ENCODE assay signal across 37 cellular contexts in the genomic region with DNA sequence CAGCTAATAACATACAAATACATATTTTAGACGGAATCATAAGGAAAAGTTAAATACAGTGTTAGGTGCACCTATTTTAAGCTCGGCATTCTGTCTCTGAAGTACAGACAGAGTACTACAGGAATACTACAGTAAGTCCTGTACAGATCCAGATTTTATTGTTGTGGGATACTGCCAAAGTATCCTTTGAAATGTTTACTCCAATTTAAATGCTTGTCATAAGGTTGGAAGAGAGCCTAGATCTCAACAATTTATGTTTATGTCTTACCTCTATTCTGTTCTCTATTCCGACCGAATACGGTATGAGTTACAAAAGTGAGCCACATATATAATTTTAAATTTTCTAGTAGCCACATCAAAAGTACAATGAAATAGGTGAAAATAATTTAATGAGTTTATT. TPM values are rescaled to one million over a fixed set of nuclear protein-coding genes. Genes with fewer than 3 reads are reported as not detected.
"Had no signal": no experiment of that assay in that cellular context is flagged by ENCODE, and none has a peak within 500 bp of the region (broad histone marks: within the 10 kb centered on the region; RNA-seq: fewer than 3 reads in every experiment).

No MANE protein-coding gene starts in this region.

- ATAC-seq: activated CD4-positive, alpha-beta T cell treated with anti-CD3 and anti-CD28 coated beads for 36 hours; activated CD8-positive, alpha-beta memory T cell treated with anti-CD3 and anti-CD28 coated beads, Interleukin-2, amount 10 ng/mL, durations not matched to agents 7 days and 5 days; activated CD8-positive, alpha-beta T cell treated with anti-CD3 and anti-CD28 coated beads, Interleukin-2, amount 10 ng/mL, durations not matched to agents 7 days and 5 days; activated T-cell treated with anti-CD3 and anti-CD28 coated beads, Interleukin-2, amount 50 U/mL, for 72 hours; effector memory CD8-positive, alpha-beta T cell; heart left ventricle; left lung; lower lobe of right lung; right lobe of liver; stimulated activated naive CD8-positive, alpha-beta T cell treated with anti-CD3 and anti-CD28 coated beads, Interleukin-15, Interleukin-2, amounts not matched to agents 100 U/mL and 50 U/mL, for 24 hours had no signal

- DNase-seq: activated CD4-positive, alpha-beta T cell treated with anti-CD3 and anti-CD28 coated beads for 36 hours; activated CD4-positive, CD25-positive, alpha-beta regulatory T cell; activated CD8-positive, alpha-beta memory T cell treated with anti-CD3 and anti-CD28 coated beads, Interleukin-2, amount 10 ng/mL, durations not matched to agents 7 days and 5 days; activated CD8-positive, alpha-beta T cell treated with anti-CD3 and anti-CD28 coated beads, Interleukin-2, amount 10 ng/mL, durations not matched to agents 7 days and 5 days; activated naive CD4-positive, alpha-beta T cell treated with Interleukin-2 at 50 U/mL for 16 hours; activated naive CD8-positive, alpha-beta T cell treated with anti-CD3 and anti-CD28 coated beads for 36 hours; activated T-cell treated with anti-CD3 and anti-CD28 coated beads, Interleukin-2, amount 50 U/mL, for 72 hours; adrenal gland; cerebellar nuclear complex; colonic mucosa; effector memory CD8-positive, alpha-beta T cell; erythroblast; foreskin fibroblast; heart left ventricle; kidney glomerular epithelial cell; left lung; lower lobe of right lung; mesenchymal stem cell; nephron progenitor cell; ovary; right lobe of liver; stimulated activated CD4-positive, alpha-beta T cell treated with anti-CD3 and anti-CD28 coated beads, Interleukin-2, amount 100 ng/mL, for 48 hours; stimulated activated naive CD8-positive, alpha-beta T cell treated with anti-CD3 and anti-CD28 coated beads, Interleukin-15, Interleukin-2, amounts not matched to agents 100 U/mL and 50 U/mL, for 24 hours; SW 1271; T-helper 2 cell; uterus had no signal

- H3K36me3 Mint-ChIP-seq: activated CD8-positive, alpha-beta memory T cell treated with anti-CD3 and anti-CD28 coated beads, Interleukin-2, amount 10 ng/mL, durations not matched to agents 7 days and 5 days; activated naive CD8-positive, alpha-beta T cell treated with anti-CD3 and anti-CD28 coated beads for 36 hours; brain had no signal

- H3K9me3 Mint-ChIP-seq: activated naive CD8-positive, alpha-beta T cell treated with anti-CD3 and anti-CD28 coated beads for 36 hours; activated T-cell treated with anti-CD3 and anti-CD28 coated beads, Interleukin-2, amount 50 U/mL, for 72 hours; effector memory CD8-positive, alpha-beta T cell had no signal

- H3K27ac Mint-ChIP-seq: activated CD4-positive, alpha-beta T cell treated with anti-CD3 and anti-CD28 coated beads for 36 hours; activated CD8-positive, alpha-beta memory T cell treated with anti-CD3 and anti-CD28 coated beads, Interleukin-2, amount 10 ng/mL, durations not matched to agents 7 days and 5 days; activated CD8-positive, alpha-beta T cell treated with anti-CD3 and anti-CD28 coated beads, Interleukin-2, amount 10 ng/mL, durations not matched to agents 7 days and 5 days; activated naive CD8-positive, alpha-beta T cell treated with anti-CD3 and anti-CD28 coated beads for 36 hours; activated T-cell treated with anti-CD3 and anti-CD28 coated beads, Interleukin-2, amount 50 U/mL, for 72 hours; effector memory CD8-positive, alpha-beta T cell; type B pancreatic cell had no signal

- H3K4me1 ChIP-seq: ascending aorta had no signal

- H3K4me3 Mint-ChIP-seq: activated CD4-positive, alpha-beta T cell treated with anti-CD3 and anti-CD28 coated beads for 36 hours; activated CD8-positive, alpha-beta memory T cell treated with anti-CD3 and anti-CD28 coated beads, Interleukin-2, amount 10 ng/mL, durations not matched to agents 7 days and 5 days; activated CD8-positive, alpha-beta T cell treated with anti-CD3 and anti-CD28 coated beads, Interleukin-2, amount 10 ng/mL, durations not matched to agents 7 days and 5 days; activated naive CD8-positive, alpha-beta T cell treated with anti-CD3 and anti-CD28 coated beads for 36 hours; activated T-cell treated with anti-CD3 and anti-CD28 coated beads, Interleukin-2, amount 50 U/mL, for 72 hours; brain; effector memory CD8-positive, alpha-beta T cell; nephron progenitor cell; type B pancreatic cell had no signal

- H3K4me1 Mint-ChIP-seq: activated CD4-positive, alpha-beta T cell treated with anti-CD3 and anti-CD28 coated beads for 36 hours; activated CD8-positive, alpha-beta memory T cell treated with anti-CD3 and anti-CD28 coated beads, Interleukin-2, amount 10 ng/mL, durations not matched to agents 7 days and 5 days; activated naive CD8-positive, alpha-beta T cell treated with anti-CD3 and anti-CD28 coated beads for 36 hours had no signal

- H3K9me3 ChIP-seq: adrenal gland, ascending aorta, colonic mucosa, heart left ventricle, left lung, lower lobe of right lung, neutrophil, ovary, right lobe of liver, uterus had no signal

- H3K27ac ChIP-seq: adrenal gland, ascending aorta, cardiac muscle cell, colonic mucosa, heart left ventricle, left lung, lower lobe of right lung, neutrophil, ovary, right lobe of liver had no signal

- H3K4me3 ChIP-seq: adrenal gland, ascending aorta, cardiac muscle cell, colonic mucosa, heart left ventricle, left lung, lower lobe of right lung, ovary, right lobe of liver, uterus had no signal

- H3K36me3 ChIP-seq: adrenal gland, ascending aorta, cardiac muscle cell, colonic mucosa, heart left ventricle, left lung, lower lobe of right lung, ovary, right lobe of liver, uterus had no signal

- H3K27me3 Mint-ChIP-seq: activated naive CD8-positive, alpha-beta T cell treated with anti-CD3 and anti-CD28 coated beads for 36 hours; progenitor cell of endocrine pancreas; type B pancreatic cell had no signal

- H3K27me3 ChIP-seq: adrenal gland, ascending aorta, cardiac muscle cell, colonic mucosa, heart left ventricle, left lung, neutrophil, ovary, right lobe of liver, uterus had no signal

RNA-seq across cellular contexts. Expression of a gene that starts 58.2 kb away (rescaled TPM):
- total RNA-seq: activated CD4-positive, alpha-beta T cell treated with anti-CD3 and anti-CD28 coated beads for 36 hours; activated CD8-positive, alpha-beta memory T cell treated with anti-CD3 and anti-CD28 coated beads, Interleukin-2, amount 10 ng/mL, durations not matched to agents 7 days and 5 days; activated CD8-positive, alpha-beta T cell treated with anti-CD3 and anti-CD28 coated beads, Interleukin-2, amount 10 ng/mL, durations not matched to agents 7 days and 5 days; activated naive CD8-positive, alpha-beta T cell treated with anti-CD3 and anti-CD28 coated beads for 36 hours; activated T-cell treated with anti-CD3 and anti-CD28 coated beads, Interleukin-2, amount 50 U/mL, for 72 hours; adrenal gland; ascending aorta; cardiac muscle cell; colonic mucosa; fibroblast of lung; heart left ventricle; mononuclear cell; myocyte; progenitor cell of endocrine pancreas; renal cortical epithelial cell; right lobe of liver; skeletal muscle tissue had no signal
